25 cellular contexts compared by ENCODE assay signal in the genomic region with DNA sequence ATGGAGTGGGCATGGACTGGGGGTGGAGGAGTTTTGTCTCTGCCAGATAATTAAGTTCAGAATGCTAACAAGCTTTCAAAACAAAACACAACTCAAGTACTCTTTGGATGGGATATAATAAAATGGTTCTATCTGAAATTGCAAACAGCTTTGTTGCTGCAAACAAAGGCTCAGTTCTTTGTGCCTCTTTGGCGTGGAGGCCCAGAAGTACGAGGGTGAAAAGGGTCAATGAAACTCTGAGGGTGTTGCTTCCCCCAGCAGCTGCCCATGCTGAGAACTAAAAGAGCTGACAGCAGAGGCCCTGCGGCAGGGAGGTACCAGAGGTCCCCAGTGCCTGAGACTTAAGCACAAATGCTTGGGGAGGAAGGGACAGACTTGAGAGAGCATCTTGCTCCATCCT. TPM values are rescaled to one million over a fixed set of nuclear protein-coding genes. Genes with fewer than 3 reads are reported as not detected.
DNase-seq lines count a peak whose midpoint lies in the region; ATAC-seq and TF ChIP-seq lines count a peak whose summit lies in the region.
"Had no signal": no experiment of that assay in that cellular context is flagged by ENCODE, and none has a peak within 500 bp of the region (broad histone marks: within the 10 kb centered on the region; RNA-seq: fewer than 3 reads in every experiment).

No MANE protein-coding gene starts in this region.

- no peaks in the 10 kb centered on the region for H3K9me2 ChIP-seq in hepatocyte (replicated peaks; ENCODE audit: insufficient read depth)

- H3K4me3 ChIP-seq in hepatocyte, result no peak overlapping the region
- H3K4me3 ChIP-seq: A549, GM12878, SJCRH30 had no signal

- H4K20me1 ChIP-seq in hepatocyte (ENCODE audit: insufficient read depth, poor library complexity, severe bottlenecking), result no peaks in the 10 kb centered on the region

- WGBS in hepatocyte (ENCODE audit: low lambda C conversion rate, missing lambda C conversion rate), result 44% methylated on average over 3 of the region's 3 CpGs

- ATAC-seq in sciatic nerve (peak; percentile 87), HG03521 (IDR thresholded peaks at IDR 0.05; ENCODE audit: unreplicated experiment) (no peak)
- ATAC-seq: A549, GM12878, T-cell had no signal

- H3K4me1 ChIP-seq in hepatocyte (ENCODE audit: insufficient read depth), result peaks cover 3% of the 10 kb centered on the region
- H3K4me1 ChIP-seq: SJCRH30 had no signal

- no peak overlapping the region for H2AFZ ChIP-seq in hepatocyte

- no peak overlapping the region for H3K4me2 ChIP-seq in hepatocyte
- H3K4me2 ChIP-seq: A549 had no signal

- intact Hi-C loops in sciatic nerve (cut with DNase I), result no loop called here

- no peaks in the 10 kb centered on the region for H3K27me3 ChIP-seq in hepatocyte

- peak overlapping the region; percentile 34 for H3K27ac ChIP-seq in hepatocyte
- H3K27ac ChIP-seq: A549, SJCRH30 had no signal

- peak; percentile 10 for DNase-seq in NCI-H1105 (lab: John Stamatoyannopoulos, UW)
- peak; percentile 82 for DNase-seq in NCI-H748 (lab: John Stamatoyannopoulos, UW; ENCODE audit: unreplicated experiment)
- DNase-seq in hepatocyte (ENCODE audit: low spot score), result no peak
- DNase-seq in sciatic nerve (ENCODE audit: low spot score), result no peak
- DNase-seq in NCI-H1048 (lab: John Stamatoyannopoulos, UW), result no peak
- DNase-seq in NCI-H510A treated with DMSO at 0.1 percent for 48 hours (lab: John Stamatoyannopoulos, UW), result no peak
- DNase-seq: Caco-2; CD4-positive, CD25-positive, alpha-beta regulatory T cell; DMS 273 treated with DMSO at 0.1 percent for 48 hours; DMS79 treated with DMSO at 0.1 percent for 48 hours; H7; Karpas-422; NCI-H1092; NCI-H1694; NCI-H2081; NCI-H82; OCI-M1; SJCRH30; T-cell had no signal

- no peaks in the 10 kb centered on the region for H3K79me2 ChIP-seq in hepatocyte

- H3K36me3 ChIP-seq in hepatocyte (replicated peaks; ENCODE audit: insufficient read depth, low read depth), result no peaks in the 10 kb centered on the region
- H3K36me3 ChIP-seq: SJCRH30 had no signal

- no peak for TF ChIP-seq CTCF in hepatocyte (IDR thresholded peaks at IDR 0.05; ENCODE audit: poor library complexity)

- H3K9me3 ChIP-seq in hepatocyte (ENCODE audit: low read depth), result no peaks in the 10 kb centered on the region
- H3K9me3 ChIP-seq: A549, Caco-2, SJCRH30 had no signal

RNA-seq across cellular contexts. Expression of a gene that starts 26.5 kb away (rescaled TPM):
- total RNA-seq in hepatocyte (0.08 TPM in 1 of 2 replicates, not detected in the other), sciatic nerve (0.58 TPM)
- 0.22 TPM in 1 of 2 replicates, not detected in the other for polyA plus RNA-seq in hepatocyte
- total RNA-seq: Caco-2, GM12878, MCF 10A, NCI-H460 had no signal

RNA-seq across cellular contexts. Expression of a gene that starts 39.1 kb away (rescaled TPM):
- total RNA-seq in hepatocyte, result 0.40 and 0.90 TPM in 2 replicates
- polyA plus RNA-seq in hepatocyte, result 0.22 and 0.78 TPM in 2 replicates
- 3.2 TPM for total RNA-seq in sciatic nerve
- total RNA-seq: Caco-2; CD4-positive, CD25-positive, alpha-beta regulatory T cell; GM12878; MCF 10A; NCI-H460; SJCRH30 had no signal
- polyA plus RNA-seq: BJ; CD4-positive, CD25-positive, alpha-beta regulatory T cell had no signal

RNA-seq across cellular contexts. Expression of a gene that starts 53.9 kb away (rescaled TPM):
- total RNA-seq in hepatocyte (1.7 and 2.3 TPM in 2 replicates), sciatic nerve (7.0 TPM)
- 5.0 and 5.2 TPM in 2 replicates for polyA plus RNA-seq in hepatocyte
- total RNA-seq: NCI-H460 had no signal

Comparison
In these comparisons a context has a peak if more than half of its experiments do, and no peak if none do; other contexts are left out.
1. DNase-seq: peak in NCI-H1105 (single experiment) and NCI-H748 (single experiment); none in hepatocyte (single experiment), sciatic nerve (single experiment), NCI-H1048 (single experiment) and NCI-H510A treated with DMSO at 0.1 percent for 48 hours (single experiment).